In genomic region chr2:8525582-8526402, GRCh38 we compare ENCODE assay signal across 9 cellular contexts.
DNase-seq lines count a peak whose midpoint lies in the region; ATAC-seq and TF ChIP-seq lines count a peak whose summit lies in the region.
"Had no signal": no experiment of that assay in that cellular context is flagged by ENCODE, and none has a peak within 500 bp of the region (broad histone marks: within the 10 kb centered on the region; RNA-seq: fewer than 3 reads in every experiment).

No MANE protein-coding gene starts in this region.

- no peaks in the 10 kb centered on the region for H4K20me1 ChIP-seq in hepatocyte (ENCODE audit: insufficient read depth, poor library complexity, severe bottlenecking)

- peaks cover 7% of the 10 kb centered on the region for H3K9me3 Mint-ChIP-seq in T-helper 1 cell treated with Interleukin-12 subunit alpha and Interleukin-12 subunit beta and Interleukin-4 antibody, amounts not matched to agents 30 μg/mL and 1 μg/mL, for 36 hours

- 51% methylated on average over 14 of the region's 14 CpGs for WGBS in hepatocyte (ENCODE audit: low lambda C conversion rate, missing lambda C conversion rate)

- peak overlapping the region; percentile 4; the same call in 1 of the 2 replicates for H3K27ac ChIP-seq in WERI-Rb-1
- H3K27ac ChIP-seq in hepatocyte = peak overlapping the region; percentile 84

- no peaks in the 10 kb centered on the region for H3K79me2 ChIP-seq in hepatocyte

- peak overlapping the region; percentile 46 for H2AFZ ChIP-seq in hepatocyte

- H3K4me1 Mint-ChIP-seq in T-helper 1 cell treated with Interleukin-12 subunit alpha and Interleukin-12 subunit beta and Interleukin-4 antibody, amounts not matched to agents 30 μg/mL and 1 μg/mL, for 36 hours (ENCODE audit: low read depth) = peaks cover 46% of the 10 kb centered on the region

- H3K4me1 ChIP-seq in hepatocyte (ENCODE audit: insufficient read depth) = peaks cover 11% of the 10 kb centered on the region

- H3K27me3 ChIP-seq in WERI-Rb-1 (ENCODE audit: insufficient read depth, low read depth, severe bottlenecking) = no peaks in the 10 kb centered on the region
- H3K27me3 ChIP-seq in hepatocyte = no peaks in the 10 kb centered on the region

- H3K9me2 ChIP-seq in hepatocyte (replicated peaks; ENCODE audit: insufficient read depth) = no peaks in the 10 kb centered on the region

- H3K27me3 Mint-ChIP-seq in T-helper 1 cell treated with Interleukin-12 subunit alpha and Interleukin-12 subunit beta and Interleukin-4 antibody, amounts not matched to agents 30 μg/mL and 1 μg/mL, for 36 hours (ENCODE audit: low read depth) = no peaks in the 10 kb centered on the region
- H3K27me3 Mint-ChIP-seq: activated naive CD4-positive, alpha-beta T cell treated with anti-CD3 and anti-CD28 coated beads, Interleukin-2, amount 50 U/mL, for 24 hours had no signal

- H3K4me3 ChIP-seq in WERI-Rb-1 (ENCODE audit: low read depth, low read length) = no peak overlapping the region
- no peak overlapping the region for H3K4me3 ChIP-seq in hepatocyte

- intact Hi-C loops in sciatic nerve (cut with DNase I) = no loop called here

- DNase-seq in T-helper 1 cell = no peak
- peak; percentile 71 for DNase-seq in NCI-H1436 treated with DMSO at 0.1 percent for 48 hours (lab: John Stamatoyannopoulos, UW)
- peak; percentile 84 for DNase-seq in WERI-Rb-1
- DNase-seq in hepatocyte (ENCODE audit: low spot score) = peak; percentile 83
- peak; percentile 85 for DNase-seq in sciatic nerve (ENCODE audit: low spot score)
- no peak for DNase-seq in activated CD4-positive, alpha-beta T cell treated with anti-CD3 and anti-CD28 coated beads, Interleukin-2, amount 50 U/mL, for 48 hours

- no peak overlapping the region for H3K4me2 ChIP-seq in hepatocyte

- no peak overlapping the region for H3K4me3 Mint-ChIP-seq in T-helper 1 cell treated with Interleukin-12 subunit alpha and Interleukin-12 subunit beta and Interleukin-4 antibody, amounts not matched to agents 30 μg/mL and 1 μg/mL, for 36 hours
- H3K4me3 Mint-ChIP-seq: activated naive CD4-positive, alpha-beta T cell treated with anti-CD3 and anti-CD28 coated beads, Interleukin-2, amount 50 U/mL, for 24 hours had no signal

- TF ChIP-seq CTCF in WERI-Rb-1 (IDR thresholded peaks at IDR 0.05; ENCODE audit: low read depth, low read length) = peak; percentile 78
- peak; percentile 26 for TF ChIP-seq CTCF in hepatocyte (IDR thresholded peaks at IDR 0.05; ENCODE audit: poor library complexity)

- H3K9me3 ChIP-seq in WERI-Rb-1 (ENCODE audit: severe bottlenecking) = no peaks in the 10 kb centered on the region
- H3K9me3 ChIP-seq in hepatocyte (ENCODE audit: low read depth) = no peaks in the 10 kb centered on the region

- H3K27ac Mint-ChIP-seq in T-helper 1 cell treated with Interleukin-12 subunit alpha and Interleukin-12 subunit beta and Interleukin-4 antibody, amounts not matched to agents 30 μg/mL and 1 μg/mL, for 36 hours = peak overlapping the region; percentile 24
- H3K27ac Mint-ChIP-seq: activated naive CD4-positive, alpha-beta T cell treated with anti-CD3 and anti-CD28 coated beads, Interleukin-2, amount 50 U/mL, for 24 hours had no signal

- H3K36me3 ChIP-seq in WERI-Rb-1 (no peaks in the 10 kb centered on the region), hepatocyte (replicated peaks; ENCODE audit: insufficient read depth, low read depth) (no peaks in the 10 kb centered on the region)

- ATAC-seq in HG02938 (IDR thresholded peaks at IDR 0.05; ENCODE audit: unreplicated experiment) (peak; percentile 67), sciatic nerve (peak; percentile 88)

- H3K36me3 Mint-ChIP-seq in T-helper 1 cell treated with Interleukin-12 subunit alpha and Interleukin-12 subunit beta and Interleukin-4 antibody, amounts not matched to agents 30 μg/mL and 1 μg/mL, for 36 hours (ENCODE audit: low read depth) = peaks cover 14% of the 10 kb centered on the region

Comparison
In these comparisons a context has a peak if more than half of its experiments do, and no peak if none do; other contexts are left out.
1. DNase-seq: peak in NCI-H1436 treated with DMSO at 0.1 percent for 48 hours (single experiment), WERI-Rb-1 (single experiment), hepatocyte (single experiment) and sciatic nerve (single experiment); none in T-helper 1 cell (0 of 5) and activated CD4-positive, alpha-beta T cell treated with anti-CD3 and anti-CD28 coated beads, Interleukin-2, amount 50 U/mL, for 48 hours (0 of 2).